Comparison of ENCODE assay signal across 22 cellular contexts in the genomic region with DNA sequence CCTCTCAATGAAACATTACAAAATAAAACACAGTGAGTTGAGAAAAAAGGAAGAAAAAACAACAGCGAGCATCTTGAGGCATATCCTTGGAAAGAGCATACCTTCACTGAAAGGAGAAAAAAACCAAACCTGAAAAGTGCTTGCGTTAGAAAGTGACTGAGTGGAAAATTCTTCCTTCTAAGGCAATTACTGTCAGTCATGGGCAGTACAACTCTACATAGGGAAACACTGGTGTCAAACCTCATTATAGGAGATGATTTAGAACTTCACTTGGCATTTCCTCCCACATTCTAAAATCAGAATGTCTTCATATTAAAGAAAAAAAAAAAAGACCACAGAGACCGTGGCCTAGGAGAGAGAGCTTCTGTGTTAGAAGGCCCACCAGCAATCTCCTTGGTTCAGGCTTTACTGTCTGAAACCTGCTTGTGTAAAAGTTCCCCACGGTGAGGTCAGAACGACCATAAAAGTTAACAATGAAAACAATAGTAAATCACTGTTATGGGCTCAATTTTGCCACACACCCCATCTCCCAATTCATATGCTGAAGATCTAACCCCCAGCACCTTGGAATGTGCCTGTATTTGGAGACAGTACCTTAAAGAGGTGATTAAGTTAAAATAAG.
"Had no signal": no experiment of that assay in that cellular context is flagged by ENCODE, and none has a peak within 500 bp of the region (broad histone marks: within the 10 kb centered on the region; RNA-seq: fewer than 3 reads in every experiment).

No MANE protein-coding gene starts in this region.

- H3K4me3 ChIP-seq: colonic mucosa, esophagus muscularis mucosa, gastroesophageal sphincter, heart right ventricle, left lung, lower lobe of right lung, mucosa of descending colon had no signal

- H3K4me1 Mint-ChIP-seq: mesothelial cell of epicardium had no signal

- H3K36me3 Mint-ChIP-seq: mesothelial cell of epicardium had no signal

- H3K4me3 Mint-ChIP-seq: dendritic cell treated with granulocyte-macrophage colony-stimulating factor and Interleukin-4, amounts not matched to agents 40 ng/mL and 50 ng/mL, for 4 days; mesothelial cell of epicardium had no signal

- FAIRE-seq: endothelial cell of umbilical vein, frontal cortex, islet of Langerhans, keratinocyte had no signal

- H3K27ac Mint-ChIP-seq: dendritic cell treated with granulocyte-macrophage colony-stimulating factor and Interleukin-4, amounts not matched to agents 40 ng/mL and 50 ng/mL, for 4 days; mesothelial cell of epicardium had no signal

- H3K9me3 ChIP-seq: colonic mucosa, left lung, lower lobe of right lung, mucosa of descending colon had no signal

- H3K9me3 Mint-ChIP-seq: dendritic cell treated with granulocyte-macrophage colony-stimulating factor and Interleukin-4, amounts not matched to agents 40 ng/mL and 50 ng/mL, for 4 days had no signal

- H3K27ac ChIP-seq: colonic mucosa, esophagus muscularis mucosa, foreskin keratinocyte, gastroesophageal sphincter, heart right ventricle, left lung, lower lobe of right lung had no signal

- DNase-seq: cerebellar nuclear complex; colonic mucosa; cortex of kidney; effector memory CD4-positive, alpha-beta T cell; foreskin keratinocyte; glutamatergic neuron; head of caudate nucleus; heart right ventricle; hippocampal formation; left cardiac atrium; left lung; left ventricle myocardium superior; lower lobe of right lung; mucosa of descending colon had no signal

- H3K27me3 ChIP-seq: colonic mucosa had no signal

- ATAC-seq: foreskin keratinocyte, gastroesophageal sphincter, heart right ventricle, left cardiac atrium, left lung, left ventricle myocardium superior, lower lobe of right lung, mucosa of descending colon had no signal

- H3K36me3 ChIP-seq: colonic mucosa, esophagus muscularis mucosa, gastroesophageal sphincter, heart right ventricle, left lung, lower lobe of right lung had no signal

- H3K4me1 ChIP-seq: colonic mucosa, esophagus muscularis mucosa, foreskin keratinocyte, gastroesophageal sphincter, heart right ventricle, left lung, lower lobe of right lung had no signal
